22 cellular contexts compared by ENCODE assay signal in genomic region chr7:140537750-140538482, GRCh38. TPM values are rescaled to one million over a fixed set of nuclear protein-coding genes. Genes with fewer than 3 reads are reported as not detected.
A peak's percentile ranks its signal among the peaks of the same experiment; 100 is the strongest.
DNase-seq lines count a peak whose midpoint lies in the region; ATAC-seq, FAIRE-seq and TF ChIP-seq lines count a peak whose summit lies in the region.
"Had no signal": no experiment of that assay in that cellular context is flagged by ENCODE, and none has a peak within 500 bp of the region (broad histone marks: within the 10 kb centered on the region; RNA-seq: fewer than 3 reads in every experiment).

No MANE protein-coding gene starts in this region.

- H3K27ac Mint-ChIP-seq in astrocyte (ENCODE audit: unreplicated experiment) = peak overlapping the region; percentile 9
- H3K27ac Mint-ChIP-seq in mesothelial cell of epicardium = peak overlapping the region; percentile 90

- H3K27ac ChIP-seq in left ventricle myocardium inferior (replicated peaks) (peak overlapping the region; percentile 25), heart right ventricle (no peak overlapping the region), astrocyte (ENCODE audit: low read depth, low read length) (no peak overlapping the region), urinary bladder (ENCODE audit: low read depth) (peak overlapping the region; percentile 12)
- H3K27ac ChIP-seq: C4-2B, gastrocnemius medialis had no signal

- H3K27me3 Mint-ChIP-seq in astrocyte (ENCODE audit: low read depth, unreplicated experiment) (no peaks in the 10 kb centered on the region), mesothelial cell of epicardium (ENCODE audit: low read depth) (no peaks in the 10 kb centered on the region)
- H3K27me3 Mint-ChIP-seq: brain had no signal

- H3K4me1 ChIP-seq in left ventricle myocardium inferior (peaks cover 51% of the 10 kb centered on the region), heart right ventricle (peaks cover 12 to 48% (median 21%) of the 10 kb centered on the region in 9 donors), astrocyte (ENCODE audit: insufficient read depth, low read length) (peaks cover 18% of the 10 kb centered on the region), urinary bladder (ENCODE audit: insufficient read depth) (no peaks in the 10 kb centered on the region)

- DNase-seq in left ventricle myocardium inferior = no peak
- no peak for DNase-seq in heart right ventricle
- DNase-seq in astrocyte (ENCODE audit: low read depth) = no peak
- DNase-seq in mesothelial cell of epicardium (ENCODE audit: low spot score in 2 of 2, unreplicated experiment in 2 of 2) = no peak
- DNase-seq in activated CD4-positive, alpha-beta T cell treated with anti-CD3 and anti-CD28 coated beads for 48 hours = no peak
- DNase-seq: 8988T; activated CD4-positive, alpha-beta T cell treated with anti-CD3 and anti-CD28 coated beads, Interleukin-2, amount 50 U/mL, for 48 hours; activated T-cell treated with anti-CD3 and anti-CD28 coated beads, Interleukin-2, amount 50 U/mL, for 1 hour; cortex of kidney; DMS79 treated with DMSO at 0.1 percent for 48 hours; gastrocnemius medialis; NCI-H1436 treated with DMSO at 0.1 percent for 48 hours; NCI-H226; NK-92 treated with Interleukin-12 subunit alpha and Interleukin-12 subunit beta, amount 100 ng/mL, for 24 hours had no signal

- H3K4me3 Mint-ChIP-seq in astrocyte (ENCODE audit: unreplicated experiment) (no peak overlapping the region), mesothelial cell of epicardium (no peak overlapping the region)
- H3K4me3 Mint-ChIP-seq: brain had no signal

- no peak for FAIRE-seq in astrocyte (lab: Jason Lieb, UNC)
- FAIRE-seq: endothelial cell of umbilical vein had no signal

- no peaks in the 10 kb centered on the region for H3K79me2 ChIP-seq in astrocyte (ENCODE audit: insufficient read depth, low read length)

- WGBS in heart right ventricle, 2 donors = 70 to 79% methylated on average over 12 of the region's 12 CpGs
- WGBS in urinary bladder = 51% methylated on average over 12 of the region's 12 CpGs

- H3K27me3 ChIP-seq in left ventricle myocardium inferior (ENCODE audit: low read depth) (no peaks in the 10 kb centered on the region), heart right ventricle (no peaks in the 10 kb centered on the region), astrocyte (ENCODE audit: insufficient read depth, low read length) (no peaks in the 10 kb centered on the region)
- H3K27me3 ChIP-seq: gastrocnemius medialis had no signal

- no peaks in the 10 kb centered on the region for H3K9me3 ChIP-seq in left ventricle myocardium inferior (replicated peaks)
- H3K9me3 ChIP-seq in heart right ventricle = no peaks in the 10 kb centered on the region
- no peaks in the 10 kb centered on the region for H3K9me3 ChIP-seq in astrocyte (ENCODE audit: insufficient read depth, low read depth, low read length)
- H3K9me3 ChIP-seq: gastrocnemius medialis had no signal

- ATAC-seq in heart right ventricle = no peak
- ATAC-seq in HG03039 (IDR thresholded peaks at IDR 0.05; ENCODE audit: unreplicated experiment) = no peak
- ATAC-seq in GM18520 (IDR thresholded peaks at IDR 0.05; ENCODE audit: unreplicated experiment) = no peak
- ATAC-seq: activated naive CD4-positive, alpha-beta T cell treated with anti-CD3 and anti-CD28 coated beads, Interleukin-2, amount 50 U/mL, for 72 hours; gastrocnemius medialis had no signal

- H3K4me1 Mint-ChIP-seq in astrocyte (ENCODE audit: low read depth, unreplicated experiment) = peaks cover 18% of the 10 kb centered on the region
- peaks cover 51% of the 10 kb centered on the region for H3K4me1 Mint-ChIP-seq in mesothelial cell of epicardium

- H3K36me3 Mint-ChIP-seq in astrocyte (ENCODE audit: low read depth, unreplicated experiment) (peaks cover 31% of the 10 kb centered on the region), mesothelial cell of epicardium (peaks cover 17% of the 10 kb centered on the region)
- H3K36me3 Mint-ChIP-seq: activated naive CD4-positive, alpha-beta T cell treated with anti-CD3 and anti-CD28 coated beads, Interleukin-2, amount 50 U/mL, for 72 hours had no signal

- no peaks in the 10 kb centered on the region for H4K20me1 ChIP-seq in astrocyte (ENCODE audit: insufficient read depth, low read length)

- H3K4me3 ChIP-seq in left ventricle myocardium inferior (no peak overlapping the region), heart right ventricle (no peak overlapping the region), astrocyte (ENCODE audit: insufficient read depth, low read depth, low read length) (no peak overlapping the region), urinary bladder (ENCODE audit: low read depth, low read length) (no peak overlapping the region)
- H3K4me3 ChIP-seq: gastrocnemius medialis, smooth muscle cell had no signal

- no peak for TF ChIP-seq CTCF in left ventricle myocardium inferior (IDR thresholded peaks at IDR 0.05; ENCODE audit: borderline replicate concordance)
- TF ChIP-seq CTCF in heart right ventricle (IDR thresholded peaks at IDR 0.05) = no peak
- TF ChIP-seq CTCF in astrocyte (IDR thresholded peaks at IDR 0.05; ENCODE audit: insufficient read depth, low read depth, low read length) = no peak
- TF ChIP-seq CTCF in mesothelial cell of epicardium (IDR thresholded peaks at IDR 0.05; ENCODE audit: unreplicated experiment) = no peak

- H3K36me3 ChIP-seq in left ventricle myocardium inferior = peaks cover 30% of the 10 kb centered on the region
- H3K36me3 ChIP-seq in heart right ventricle = peaks cover 0 to 74% (median 0%) of the 10 kb centered on the region in 9 donors
- no peaks in the 10 kb centered on the region for H3K36me3 ChIP-seq in astrocyte (ENCODE audit: insufficient read depth, low read length)
- H3K36me3 ChIP-seq in urinary bladder (ENCODE audit: insufficient read depth) = no peaks in the 10 kb centered on the region
- H3K36me3 ChIP-seq: gastrocnemius medialis had no signal

- H3K9me3 Mint-ChIP-seq in astrocyte (ENCODE audit: unreplicated experiment) (peaks cover 3% of the 10 kb centered on the region), mesothelial cell of epicardium (no peaks in the 10 kb centered on the region)
- H3K9me3 Mint-ChIP-seq: activated naive CD4-positive, alpha-beta T cell treated with anti-CD3 and anti-CD28 coated beads, Interleukin-2, amount 50 U/mL, for 72 hours had no signal

- no peak overlapping the region for H3K9ac ChIP-seq in astrocyte (ENCODE audit: low read length)

- H3K4me2 ChIP-seq in astrocyte (ENCODE audit: low read length) = no peak overlapping the region
- H3K4me2 ChIP-seq: smooth muscle cell had no signal

- intact Hi-C loops in left ventricle myocardium inferior (cut with micrococcal nuclease) (no loop called here), heart right ventricle (cut with DNase I) (no loop called here)

- no peak overlapping the region for H2AFZ ChIP-seq in astrocyte (ENCODE audit: low read depth, low read length)

RNA-seq across cellular contexts. Expression of gene MKRN1, which starts 58.6 kb away (rescaled TPM):
- total RNA-seq in left ventricle myocardium inferior (90.0 TPM), heart right ventricle (100 to 1,000 TPM in 4 of 10 donors, 10 to 100 TPM in 6; 80.6 to 113 (median 92.0) TPM), astrocyte (91.7 and 95.7 TPM in 2 replicates), mesothelial cell of epicardium (105 to 112 TPM (median 110 TPM) in 3 replicates), urinary bladder (68.4 TPM)
- polyA plus RNA-seq in heart right ventricle (10 to 100 TPM; 38.5 to 42.0 TPM), urinary bladder (65.0 TPM)

Comparison
In these comparisons a context has a peak if more than half of its experiments do, and no peak if none do; other contexts are left out.
1. H3K27ac ChIP-seq: peak in left ventricle myocardium inferior (single experiment) and urinary bladder (single experiment); none in heart right ventricle (0 of 10) and astrocyte (single experiment).